ENCODE assay signal across 8 cellular contexts in genomic region chrX:15564981-15565579, GRCh38. TPM values are rescaled to one million over a fixed set of nuclear protein-coding genes. Genes with fewer than 3 reads are reported as not detected.
DNase-seq lines count a peak whose midpoint lies in the region; ATAC-seq and TF ChIP-seq lines count a peak whose summit lies in the region.

No MANE protein-coding gene starts in this region.

- H3K4me1 ChIP-seq in PC-3 (ENCODE audit: insufficient read depth, low read length): peaks cover 4% of the 10 kb centered on the region
- no peaks in the 10 kb centered on the region for H3K4me1 ChIP-seq in spleen
- no peaks in the 10 kb centered on the region for H3K4me1 ChIP-seq in effector memory CD4-positive, alpha-beta T cell (ENCODE audit: control insufficient read depth, insufficient read depth, low read length, poor library complexity, severe bottlenecking)

- no peaks in the 10 kb centered on the region for H3K9me2 ChIP-seq in PC-3 (replicated peaks; ENCODE audit: low read length)

- no peaks in the 10 kb centered on the region for H3K36me3 ChIP-seq in PC-3 (ENCODE audit: low read depth, low read length)
- no peaks in the 10 kb centered on the region for H3K36me3 ChIP-seq in brain microvascular endothelial cell (replicated peaks)
- no peaks in the 10 kb centered on the region for H3K36me3 ChIP-seq in spleen
- H3K36me3 ChIP-seq in effector memory CD4-positive, alpha-beta T cell (ENCODE audit: control insufficient read depth, insufficient read depth, low read length): no peaks in the 10 kb centered on the region

- H2AFZ ChIP-seq in PC-3 (ENCODE audit: low read length): peak overlapping the region; percentile 44; the same call in 1 of the 2 replicates

- CTCF ChIA-PET in PC-3 (lab: Charles Lee): interaction anchor here (0.6 to 1.2 kb wide), 6 partner anchors 10 to 95 kb away, joined by 4 to 11 read pairs (median 5); partner anchors contain the start of gene PIR

- TF ChIP-seq CTCF in PC-3 (conservative IDR thresholded peaks at IDR 0.05; ENCODE audit: low read depth, low read length): peak; percentile 89
- peak; percentile 76 for TF ChIP-seq CTCF in brain microvascular endothelial cell (IDR thresholded peaks at IDR 0.05; ENCODE audit: low read depth, low read length, missing control alignments)
- TF ChIP-seq CTCF in spleen (IDR thresholded peaks at IDR 0.05 in 8 of 11, conservative IDR thresholded peaks at IDR 0.05 in 3 of 11): peak in 7 of 11 experiments; percentile 8 to 49 (median 37)

- H3K9me3 ChIP-seq in PC-3 (ENCODE audit: low read length) (no peaks in the 10 kb centered on the region), spleen (no peaks in the 10 kb centered on the region)
- H3K9me3 ChIP-seq in effector memory CD4-positive, alpha-beta T cell (ENCODE audit: control insufficient read depth, low read length): no peaks in the 10 kb centered on the region

- H3K27ac ChIP-seq in PC-3 (ENCODE audit: low read length): no peak overlapping the region
- no peak overlapping the region for H3K27ac ChIP-seq in brain microvascular endothelial cell
- H3K27ac ChIP-seq in spleen: no peak overlapping the region
- no peak overlapping the region for H3K27ac ChIP-seq in effector memory CD4-positive, alpha-beta T cell (ENCODE audit: insufficient read depth, low read length, poor library complexity, severe bottlenecking)

- no peak for TF ChIP-seq POLR2A in spleen (IDR thresholded peaks at IDR 0.05)

- peak overlapping the region; percentile 62 for H3K4me2 ChIP-seq in PC-3 (ENCODE audit: low read length)

- WGBS in spleen, 5 donors: 9 to 38% (median 15%) methylated on average over 1 to 5 of the region's 5 CpGs

- no TSS peak for BruUV-seq in PC-3 (replicated peaks; lab: Mats Ljungman, UMichigan)

- no peak overlapping the region for H3K9ac ChIP-seq in PC-3 (ENCODE audit: low read length)

- no peaks in the 10 kb centered on the region for H3K27me3 ChIP-seq in PC-3 (ENCODE audit: low read length)
- no peaks in the 10 kb centered on the region for H3K27me3 ChIP-seq in brain microvascular endothelial cell (replicated peaks)
- H3K27me3 ChIP-seq in spleen (replicated peaks in 1 of 7): peaks cover 0 to 35% (median 3%) of the 10 kb centered on the region in 7 donors
- no peaks in the 10 kb centered on the region for H3K27me3 ChIP-seq in effector memory CD4-positive, alpha-beta T cell (replicated peaks; ENCODE audit: control insufficient read depth, insufficient read depth, low read length, poor library complexity, severe bottlenecking)

- no peaks in the 10 kb centered on the region for H4K20me1 ChIP-seq in PC-3 (ENCODE audit: low read length)

- H3K79me2 ChIP-seq in PC-3 (ENCODE audit: low read length): no peaks in the 10 kb centered on the region

- ATAC-seq in GM19035 (IDR thresholded peaks at IDR 0.05; ENCODE audit: unreplicated experiment) (peak; percentile 62), PC-3 (peak; percentile 96)

- intact Hi-C loops in PC-3 (cut with micrococcal nuclease): loop anchor here (1.0 kb wide), 3 partner anchors 67 to 216 kb away; no protein-coding TSS in a partner anchor
- intact Hi-C loops in spleen (cut with DNase I; ENCODE audit: low total_unique reads): no loop called here

- H3F3A ChIP-seq in PC-3 (ENCODE audit: low read length, unreplicated experiment): no peaks in the 10 kb centered on the region

- in situ Hi-C loops in brain microvascular endothelial cell (cut with HindIII; ENCODE audit: low pct_ligation_motif_present, low sequenced_read_pairs): no loop called here

- DNase-seq in Ammon's horn (ENCODE audit: low spot score) (peak; percentile 68), LHCN-M2 (ENCODE audit: low read depth) (peak; percentile 16), PC-3 (peak; percentile 87), brain microvascular endothelial cell (peak; percentile 48), iPS DF 4.7 (ENCODE audit: extremely low read depth, low spot score) (peak; percentile 19), spleen (no peak)
- DNase-seq in effector memory CD4-positive, alpha-beta T cell: no peak

- H3K4me3 ChIP-seq in PC-3 (ENCODE audit: low read length): no peak overlapping the region
- no peak overlapping the region for H3K4me3 ChIP-seq in brain microvascular endothelial cell (ENCODE audit: low read depth, low read length)
- H3K4me3 ChIP-seq in spleen: no peak overlapping the region
- no peak overlapping the region for H3K4me3 ChIP-seq in effector memory CD4-positive, alpha-beta T cell (ENCODE audit: insufficient read depth, low read depth, low read length, poor library complexity, severe bottlenecking)

- POLR2A ChIA-PET in PC-3 (lab: Charles Lee; ENCODE audit: unreplicated experiment): no interaction called here

RNA-seq across cellular contexts. Expression of gene ACE2, which starts 35.7 kb away (rescaled TPM):
- not detected in 2 replicates for total RNA-seq in LHCN-M2 (2014; rRNA removed)
- not detected for polyA plus RNA-seq in LHCN-M2 (2012)
- 0.81 and 1.2 TPM in 2 replicates for total RNA-seq in PC-3 (2014; rRNA removed)
- not detected for total RNA-seq in spleen
- polyA plus RNA-seq in spleen: under 1 TPM in 2 of 3 donors, not detected in 1; 0.03 to 0.06 TPM

Comparison
In these comparisons a context has a peak if more than half of its experiments do, and no peak if none do; other contexts are left out.
1. DNase-seq: peak in Ammon's horn (single experiment), LHCN-M2 (single experiment), PC-3 (single experiment), brain microvascular endothelial cell (single experiment) and iPS DF 4.7 (single experiment); none in spleen (single experiment) and effector memory CD4-positive, alpha-beta T cell (0 of 3).
2. CTCF ChIP-seq: peak in every context shown above with its lines; median percentile 89 in PC-3; 76 in brain microvascular endothelial cell; 37 in spleen.